Comparison of ENCODE assay signal across 13 cellular contexts in the genomic region with DNA sequence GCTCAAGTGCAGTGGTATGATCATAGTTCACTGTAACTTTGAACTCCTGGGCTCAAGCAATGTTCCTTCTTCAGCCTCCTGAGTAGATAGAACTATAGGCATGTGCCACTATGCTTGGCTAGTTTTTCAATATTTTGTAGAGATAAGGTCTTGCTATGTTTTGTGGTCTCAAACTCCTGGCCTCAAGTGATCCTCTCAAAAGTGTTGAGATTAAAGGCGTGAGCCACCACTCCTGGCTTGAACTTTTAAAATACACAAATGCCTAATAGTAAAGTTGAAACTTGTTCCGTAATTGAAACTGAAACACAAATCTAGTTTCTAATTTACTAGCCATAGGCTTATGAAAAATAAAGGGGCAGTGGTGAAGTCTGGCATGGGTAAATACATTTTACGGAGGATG.
DNase-seq lines count a peak whose midpoint lies in the region; ATAC-seq and TF ChIP-seq lines count a peak whose summit lies in the region.
"Had no signal": no experiment of that assay in that cellular context is flagged by ENCODE, and none has a peak within 500 bp of the region (broad histone marks: within the 10 kb centered on the region; RNA-seq: fewer than 3 reads in every experiment).

No MANE protein-coding gene starts in this region.

- intact Hi-C loops in esophagus squamous epithelium (cut with DNase I): no loop called here

- no peak for TF ChIP-seq EP300 in suprapubic skin (IDR thresholded peaks at IDR 0.05)

- H3K9me3 Mint-ChIP-seq in T-helper 2 cell treated with Interferon-gamma antibody and Interleukin-4, amounts not matched to agents 5 μg/mL and 100 μg/mL, for 36 hours: no peaks in the 10 kb centered on the region

- 94% methylated on average over 3 of the region's 3 CpGs for WGBS in suprapubic skin
- WGBS in esophagus squamous epithelium, 2 donors: 67 to 79% methylated on average over 3 of the region's 3 CpGs

- H3K36me3 ChIP-seq in GM06990 (ENCODE audit: control insufficient read depth, insufficient read depth, low read length): no peaks in the 10 kb centered on the region
- peaks cover 32% of the 10 kb centered on the region for H3K36me3 ChIP-seq in suprapubic skin
- peaks cover 0 to 64% (median 10%) of the 10 kb centered on the region in 3 donors for H3K36me3 ChIP-seq in esophagus squamous epithelium

- TF ChIP-seq POLR2A in suprapubic skin (IDR thresholded peaks at IDR 0.05): no peak
- no peak for TF ChIP-seq POLR2A in esophagus squamous epithelium (IDR thresholded peaks at IDR 0.05)

- H3K4me3 Mint-ChIP-seq in T-helper 2 cell treated with Interferon-gamma antibody and Interleukin-4, amounts not matched to agents 5 μg/mL and 100 μg/mL, for 36 hours: no peak overlapping the region
- H3K4me3 Mint-ChIP-seq: activated naive CD8-positive, alpha-beta T cell had no signal

- no peak for TF ChIP-seq CTCF in GM06990 (IDR thresholded peaks at IDR 0.05; ENCODE audit: insufficient read depth, low read length, poor library complexity, severe bottlenecking)
- no peak for TF ChIP-seq CTCF in suprapubic skin (IDR thresholded peaks at IDR 0.05)
- TF ChIP-seq CTCF in esophagus squamous epithelium (IDR thresholded peaks at IDR 0.05): no peak

- DNase-seq in GM06990 (ENCODE audit: extremely low read depth, insufficient read length) (peak; percentile 69), ACHN (no peak), suprapubic skin (ENCODE audit: low spot score in 2 of 2) (no peak), esophagus squamous epithelium (lab: John Stamatoyannopoulos, UW) (no peak)
- peak; percentile 9 for DNase-seq in T-helper 2 cell treated with Interferon-gamma antibody and Interleukin-4, amounts not matched to agents 5 μg/mL and 100 μg/mL, for 36 hours (ENCODE audit: low spot score)
- DNase-seq in stimulated activated CD8-positive, alpha-beta memory T cell treated with anti-CD3 and anti-CD28 coated beads, Interleukin-4, amount 100 ng/mL, for 48 hours: no peak
- DNase-seq: dermis blood vessel endothelial cell, NCI-H510A had no signal

- in situ Hi-C loops in ACHN (cut with HindIII; ENCODE audit: low pct_ligation_motif_present, low pct_unique_long_range_greater_than_20kb, low sequenced_read_pairs): loop anchor here (25.0 kb wide), 1 partner anchor 198 kb away; no protein-coding TSS in a partner anchor

- H3K27ac ChIP-seq in suprapubic skin (no peak overlapping the region), esophagus squamous epithelium (no peak overlapping the region)
- H3K27ac ChIP-seq: BLaER1 treated with 17β-estradiol and CSF1 and Interleukin-3, amounts not matched to agents 10 nM and 100 nM; parathyroid adenoma had no signal

- H3K36me3 Mint-ChIP-seq in T-helper 2 cell treated with Interferon-gamma antibody and Interleukin-4, amounts not matched to agents 5 μg/mL and 100 μg/mL, for 36 hours (ENCODE audit: low read depth): peaks cover 33% of the 10 kb centered on the region

- H3K4me1 Mint-ChIP-seq in T-helper 2 cell treated with Interferon-gamma antibody and Interleukin-4, amounts not matched to agents 5 μg/mL and 100 μg/mL, for 36 hours (ENCODE audit: low read depth): peaks cover 24% of the 10 kb centered on the region

- H3K27me3 ChIP-seq in GM06990 (replicated peaks; ENCODE audit: control insufficient read depth, insufficient read depth, low read length): no peaks in the 10 kb centered on the region
- no peaks in the 10 kb centered on the region for H3K27me3 ChIP-seq in suprapubic skin
- no peaks in the 10 kb centered on the region for H3K27me3 ChIP-seq in esophagus squamous epithelium
- H3K27me3 ChIP-seq: BLaER1 treated with 17β-estradiol and CSF1 and Interleukin-3, amounts not matched to agents 10 nM and 100 nM had no signal

- H3K27me3 Mint-ChIP-seq in T-helper 2 cell treated with Interferon-gamma antibody and Interleukin-4, amounts not matched to agents 5 μg/mL and 100 μg/mL, for 36 hours (ENCODE audit: low read depth): no peaks in the 10 kb centered on the region
- H3K27me3 Mint-ChIP-seq: activated naive CD8-positive, alpha-beta T cell had no signal

- H3K4me3 ChIP-seq in GM06990 (replicated peaks; ENCODE audit: low read depth, low read length) (no peak overlapping the region), suprapubic skin (no peak overlapping the region), esophagus squamous epithelium (no peak overlapping the region)
- H3K4me3 ChIP-seq: BLaER1 treated with 17β-estradiol and CSF1 and Interleukin-3, amounts not matched to agents 10 nM and 100 nM had no signal

- H3K27ac Mint-ChIP-seq in T-helper 2 cell treated with Interferon-gamma antibody and Interleukin-4, amounts not matched to agents 5 μg/mL and 100 μg/mL, for 36 hours: peak overlapping the region; percentile 7
- H3K27ac Mint-ChIP-seq: activated naive CD8-positive, alpha-beta T cell had no signal

- peaks cover 8% of the 10 kb centered on the region for H3K4me1 ChIP-seq in suprapubic skin
- peaks cover 0 to 27% (median 0%) of the 10 kb centered on the region in 3 donors for H3K4me1 ChIP-seq in esophagus squamous epithelium
- H3K4me1 ChIP-seq: parathyroid adenoma had no signal

- H3K9me3 ChIP-seq in suprapubic skin (no peaks in the 10 kb centered on the region), esophagus squamous epithelium (no peaks in the 10 kb centered on the region)
- H3K9me3 ChIP-seq: BLaER1 treated with 17β-estradiol and CSF1 and Interleukin-3, amounts not matched to agents 10 nM and 100 nM had no signal

- ATAC-seq in GM19023 (IDR thresholded peaks at IDR 0.05; ENCODE audit: unreplicated experiment) (peak; percentile 70), HG02763 (IDR thresholded peaks at IDR 0.05; ENCODE audit: unreplicated experiment) (peak; percentile 67)

Comparison
In these comparisons a context has a peak if more than half of its experiments do, and no peak if none do; other contexts are left out.
1. DNase-seq: peak in GM06990 (single experiment) and T-helper 2 cell treated with Interferon-gamma antibody and Interleukin-4, amounts not matched to agents 5 μg/mL and 100 μg/mL, for 36 hours (single experiment); none in ACHN (single experiment), suprapubic skin (0 of 2), stimulated activated CD8-positive, alpha-beta memory T cell treated with anti-CD3 and anti-CD28 coated beads, Interleukin-4, amount 100 ng/mL, for 48 hours (single experiment) and esophagus squamous epithelium (single experiment).